Comparison of ENCODE assay signal across 8 cellular contexts in the genomic region with DNA sequence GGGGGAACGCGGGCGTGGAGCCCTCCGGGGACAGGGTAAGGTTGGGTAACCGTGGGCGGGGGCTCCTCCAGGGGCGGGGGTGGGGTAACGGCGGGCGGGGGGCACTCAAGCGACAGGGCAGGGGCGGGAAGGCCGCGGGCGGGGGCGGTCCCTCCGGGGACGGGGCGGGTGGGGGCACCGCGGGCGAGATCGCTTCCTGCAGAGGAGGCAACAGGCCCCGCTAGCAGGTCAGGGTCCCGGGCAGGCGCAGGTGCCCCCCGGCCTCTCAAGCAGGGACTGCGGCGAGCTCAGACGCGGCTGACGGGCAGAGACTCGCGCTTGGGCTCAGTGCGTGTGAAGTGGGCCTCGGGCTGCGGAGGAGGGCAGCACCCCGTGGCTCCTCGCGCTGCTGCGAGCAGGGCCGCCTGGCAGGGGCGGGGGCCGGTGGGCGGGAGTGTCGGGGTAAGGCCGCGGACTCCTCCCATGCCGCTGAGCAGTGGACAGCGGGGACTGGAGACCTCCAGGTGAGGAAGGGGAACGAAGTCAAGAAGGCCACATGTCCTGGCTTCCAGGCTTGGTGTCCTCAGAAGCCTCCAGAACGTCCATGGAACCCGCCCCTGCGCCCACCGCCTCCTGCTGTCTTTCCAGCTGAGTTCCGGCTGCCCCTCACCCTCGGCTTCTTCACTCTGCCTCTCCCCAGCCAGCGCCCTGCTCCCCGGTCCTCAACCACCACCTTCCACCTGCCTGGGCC. TPM values are rescaled to one million over a fixed set of nuclear protein-coding genes. Genes with fewer than 3 reads are reported as not detected.
DNase-seq lines count a peak whose midpoint lies in the region; ATAC-seq and TF ChIP-seq lines count a peak whose summit lies in the region.

No MANE protein-coding gene starts in this region.

- H3K9me3 ChIP-seq in iPS-15b (ENCODE audit: control insufficient read depth, insufficient read depth, low read length) (no peaks in the 10 kb centered on the region), skeletal muscle tissue (ENCODE audit: control insufficient read depth in 3 of 3, low read length in 3 of 3) (no peaks in the 10 kb centered on the region)

- H3K9ac ChIP-seq in iPS-15b (ENCODE audit: low read depth, low read length) (peak overlapping the region; percentile 24), skeletal muscle tissue (ENCODE audit: low read depth in 1 of 3, low read length in 3 of 3) (peak overlapping the region; percentile 80 to 93 (median 81))

- H3K4me3 ChIP-seq in BJ (ENCODE audit: low read depth, low read length) (peak overlapping the region; percentile 89), astrocyte of the spinal cord (ENCODE audit: low read depth, low read length) (peak overlapping the region; percentile 55), iPS-15b (ENCODE audit: low read depth, low read length) (peak overlapping the region; percentile 56), skeletal muscle tissue (ENCODE audit: low read length in 3 of 3) (peak overlapping the region; percentile 68 to 87 (median 86))

- H3K27ac ChIP-seq in skeletal muscle tissue (ENCODE audit: low read depth, low read length) = peak overlapping the region; percentile 76

- in situ Hi-C loops in astrocyte of the spinal cord (cut with HindIII; ENCODE audit: low sequenced_read_pairs) = no loop called here

- H3K9me3 Mint-ChIP-seq in T-helper 1 cell treated with Interleukin-12 subunit alpha and Interleukin-12 subunit beta and Interleukin-4 antibody, amounts not matched to agents 30 μg/mL and 1 μg/mL, for 36 hours = no peaks in the 10 kb centered on the region

- H3K27me3 ChIP-seq in BJ (ENCODE audit: control insufficient read depth, insufficient read depth, low read length) (no peaks in the 10 kb centered on the region), iPS-15b (ENCODE audit: control insufficient read depth, insufficient read depth, low read length) (no peaks in the 10 kb centered on the region), skeletal muscle tissue (ENCODE audit: control insufficient read depth in 3 of 3, insufficient read depth in 3 of 3, low read length in 3 of 3) (peaks cover 4 to 11% (median 10%) of the 10 kb centered on the region in 3 donors)

- peaks cover 7% of the 10 kb centered on the region for H3K4me1 ChIP-seq in iPS-15b (ENCODE audit: control insufficient read depth, insufficient read depth, low read length)
- peaks cover 47 to 57% (median 50%) of the 10 kb centered on the region in 3 donors for H3K4me1 ChIP-seq in skeletal muscle tissue (ENCODE audit: control insufficient read depth in 3 of 3, insufficient read depth in 3 of 3, low read length in 3 of 3)

- CTCF ChIA-PET in BJ (lab: Yijun Ruan, JAX) = interaction anchor here (1.1 to 1.5 kb wide), 4 partner anchors 10 to 167 kb away, joined by 3 to 9 read pairs (median 4); partner anchors contain the start of gene CDK11A

- peak overlapping the region; percentile 87 for H3K27ac Mint-ChIP-seq in T-helper 1 cell treated with Interleukin-12 subunit alpha and Interleukin-12 subunit beta and Interleukin-4 antibody, amounts not matched to agents 30 μg/mL and 1 μg/mL, for 36 hours

- no peak for DNase-seq in BJ (ENCODE audit: low read depth)
- peak; percentile 25 for DNase-seq in LHCN-M2 (ENCODE audit: low read depth)
- peak; percentile 41 for DNase-seq in astrocyte of the spinal cord (ENCODE audit: low read depth, low spot score)
- DNase-seq in NCI-H2029 treated with DMSO at 0.1 percent for 48 hours (lab: John Stamatoyannopoulos, UW) = no peak

- POLR2A ChIA-PET in BJ (lab: Charles Lee) = no interaction called here

- peak overlapping the region; percentile 84 for H3K4me3 Mint-ChIP-seq in T-helper 1 cell treated with Interleukin-12 subunit alpha and Interleukin-12 subunit beta and Interleukin-4 antibody, amounts not matched to agents 30 μg/mL and 1 μg/mL, for 36 hours

- H3K36me3 ChIP-seq in BJ (ENCODE audit: control insufficient read depth, insufficient read depth, low read length) (no peaks in the 10 kb centered on the region), iPS-15b (ENCODE audit: control insufficient read depth, insufficient read depth, low read length) (no peaks in the 10 kb centered on the region), skeletal muscle tissue (ENCODE audit: control insufficient read depth in 3 of 3, insufficient read depth in 3 of 3, low read length in 3 of 3) (no peaks in the 10 kb centered on the region)

- H3K4me1 Mint-ChIP-seq in T-helper 1 cell treated with Interleukin-12 subunit alpha and Interleukin-12 subunit beta and Interleukin-4 antibody, amounts not matched to agents 30 μg/mL and 1 μg/mL, for 36 hours (ENCODE audit: low read depth) = peaks cover 32% of the 10 kb centered on the region

- peak; percentile 13 for ATAC-seq in GM19372 (IDR thresholded peaks at IDR 0.05; ENCODE audit: low read depth, unreplicated experiment)

- H3K27me3 Mint-ChIP-seq in T-helper 1 cell treated with Interleukin-12 subunit alpha and Interleukin-12 subunit beta and Interleukin-4 antibody, amounts not matched to agents 30 μg/mL and 1 μg/mL, for 36 hours (ENCODE audit: low read depth) = peaks cover 3% of the 10 kb centered on the region

- TF ChIP-seq CTCF in BJ (IDR thresholded peaks at IDR 0.05; ENCODE audit: insufficient read depth, low read depth, low read length) (no peak), astrocyte of the spinal cord (IDR thresholded peaks at IDR 0.05; ENCODE audit: low read depth, low read length) (no peak)

- H3K36me3 Mint-ChIP-seq in T-helper 1 cell treated with Interleukin-12 subunit alpha and Interleukin-12 subunit beta and Interleukin-4 antibody, amounts not matched to agents 30 μg/mL and 1 μg/mL, for 36 hours (ENCODE audit: low read depth) = peaks cover 4% of the 10 kb centered on the region

RNA-seq across cellular contexts. Expression of gene GNB1, which starts 0.6 kb away (rescaled TPM):
- polyA plus RNA-seq in BJ (2011; rRNA removed) = 487 and 566 TPM in 2 replicates
- 455 and 593 TPM in 2 replicates for polyA minus RNA-seq in BJ (2011; rRNA and poly(A)+ RNA removed)
- total RNA-seq in LHCN-M2 (2014; rRNA removed) (81.9 and 99.8 TPM in 2 replicates), skeletal muscle tissue (61.6 TPM)
- polyA plus RNA-seq in LHCN-M2 (2012) = 470 TPM

RNA-seq across cellular contexts. Expression of gene CALML6, which starts 23.5 kb away (rescaled TPM):
- polyA plus RNA-seq in BJ (2011; rRNA removed) = 0.31 and 0.45 TPM in 2 replicates
- 0.47 TPM in 1 of 2 replicates, not detected in the other for polyA minus RNA-seq in BJ (2011; rRNA and poly(A)+ RNA removed)
- 0.11 TPM in 1 of 2 replicates, not detected in the other for total RNA-seq in LHCN-M2 (2014; rRNA removed)
- polyA plus RNA-seq in LHCN-M2 (2012) = 0.11 TPM
- 191 TPM for total RNA-seq in skeletal muscle tissue

RNA-seq across cellular contexts. Expression of gene TMEM52, which starts 27.6 kb away (rescaled TPM):
- polyA plus RNA-seq in BJ (2011; rRNA removed) = 0.28 and 1.0 TPM in 2 replicates
- 0.38 and 0.87 TPM in 2 replicates for polyA minus RNA-seq in BJ (2011; rRNA and poly(A)+ RNA removed)
- total RNA-seq in LHCN-M2 (2014; rRNA removed) (0.52 and 0.64 TPM in 2 replicates), skeletal muscle tissue (21.9 TPM)
- polyA plus RNA-seq in LHCN-M2 (2012) = 0.12 TPM

Comparison
In these comparisons a context has a peak if more than half of its experiments do, and no peak if none do; other contexts are left out.
1. DNase-seq: peak in LHCN-M2 (single experiment) and astrocyte of the spinal cord (single experiment); none in BJ (single experiment) and NCI-H2029 treated with DMSO at 0.1 percent for 48 hours (single experiment).
2. RNA of gene CALML6, which starts 23.5 kb away (total RNA-seq): 191 TPM in skeletal muscle tissue (single experiment); 0.11 TPM in LHCN-M2; every median in the first group is over 100 times any median in the second.
3. RNA of gene TMEM52, which starts 27.6 kb away (total RNA-seq): 21.9 TPM in skeletal muscle tissue (single experiment); 0.52 to 0.64 TPM in LHCN-M2; every median in the first group is over 10 times any median in the second.
4. Peak in every context shown above with its lines, with median percentiles within 50 percentile points of each other: H3K4me3 ChIP-seq.